ENCODE assay signal across 18 cellular contexts in the genomic region with DNA sequence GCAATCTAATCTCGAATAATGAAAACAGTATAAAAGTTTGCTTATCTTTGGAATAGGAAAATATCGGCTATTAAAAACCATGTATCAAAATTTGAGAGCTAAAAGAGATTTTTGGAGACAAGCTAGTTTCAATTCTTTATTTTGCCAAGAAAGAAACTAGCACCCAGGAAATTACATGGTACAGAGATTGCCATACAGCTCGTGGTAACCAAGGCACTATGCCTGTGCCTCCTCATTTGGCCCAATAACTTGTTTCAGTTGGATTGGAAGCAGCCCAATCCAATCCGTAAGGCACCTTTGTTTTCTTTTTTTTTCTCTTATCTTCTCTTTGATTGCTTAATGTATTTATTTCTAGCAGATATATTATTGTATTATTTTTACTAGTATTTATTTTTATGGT.
"Had no signal": no experiment of that assay in that cellular context is flagged by ENCODE, and none has a peak within 500 bp of the region (broad histone marks: within the 10 kb centered on the region; RNA-seq: fewer than 3 reads in every experiment).

No MANE protein-coding gene starts in this region.

- H3K27ac Mint-ChIP-seq: activated B cell treated with CpG ODN at 0.5 μM for 24 hours; activated CD4-positive, alpha-beta memory T cell treated with anti-CD3 and anti-CD28 coated beads for 36 hours; activated T-helper 2 cell treated with anti-CD3 and anti-CD28 coated beads, Interferon-gamma antibody, Interleukin-2, Interleukin-4, amounts not matched to agents 10 μg/mL and 5 μg/mL and 100 μg/mL, durations not matched to agents 14 hours and 24 hours and 36 hours; type B pancreatic cell had no signal

- DNase-seq: activated B cell treated with CpG ODN at 0.5 μM for 24 hours; activated CD4-positive, alpha-beta memory T cell treated with anti-CD3 and anti-CD28 coated beads for 36 hours; activated CD4-positive, alpha-beta T cell treated with anti-CD3 and anti-CD28 coated beads for 4 hours; activated naive CD4-positive, alpha-beta T cell treated with Interleukin-2 at 50 U/mL for 16 hours; activated T-cell treated with anti-CD3 and anti-CD28 coated beads for 4 hours; brain microvascular endothelial cell; cortex of kidney; effector CD4-positive, alpha-beta T cell; midbrain; psoas muscle; right cardiac atrium; stimulated activated CD4-positive, alpha-beta T cell treated with anti-CD3 and anti-CD28 coated beads, Interleukin-2, amount 100 ng/mL, for 24 hours; stimulated activated naive CD4-positive, alpha-beta T cell treated with Interleukin-2 at 50 U/mL for 16 hours had no signal

- H3K27me3 Mint-ChIP-seq: activated B cell treated with CpG ODN at 0.5 μM for 24 hours; activated CD4-positive, alpha-beta memory T cell treated with anti-CD3 and anti-CD28 coated beads for 36 hours; central memory CD8-positive, alpha-beta T cell; type B pancreatic cell had no signal

- H3K4me1 ChIP-seq: psoas muscle had no signal

- H3K4me1 Mint-ChIP-seq: activated B cell treated with CpG ODN at 0.5 μM for 24 hours; central memory CD8-positive, alpha-beta T cell had no signal

- H3K36me3 Mint-ChIP-seq: activated CD4-positive, alpha-beta memory T cell treated with anti-CD3 and anti-CD28 coated beads for 36 hours had no signal

- H3K4me3 ChIP-seq: esophagus muscularis mucosa, psoas muscle had no signal

- H3K9me3 ChIP-seq: esophagus muscularis mucosa, psoas muscle had no signal

- H3K4me3 Mint-ChIP-seq: activated B cell treated with CpG ODN at 0.5 μM for 24 hours; activated CD4-positive, alpha-beta memory T cell treated with anti-CD3 and anti-CD28 coated beads for 36 hours; central memory CD8-positive, alpha-beta T cell; neural crest cell; type B pancreatic cell had no signal

- H3K27me3 ChIP-seq: brain microvascular endothelial cell, esophagus muscularis mucosa had no signal

- H3K36me3 ChIP-seq: brain microvascular endothelial cell, esophagus muscularis mucosa had no signal

- H3K9me3 Mint-ChIP-seq: activated B cell treated with CpG ODN at 0.5 μM for 24 hours; activated T-helper 2 cell treated with anti-CD3 and anti-CD28 coated beads, Interferon-gamma antibody, Interleukin-2, Interleukin-4, amounts not matched to agents 10 μg/mL and 5 μg/mL and 100 μg/mL, durations not matched to agents 14 hours and 24 hours and 36 hours; neural crest cell had no signal

- H3K27ac ChIP-seq: brain microvascular endothelial cell, esophagus muscularis mucosa, psoas muscle had no signal
